28 cellular contexts compared by ENCODE assay signal in the genomic region with DNA sequence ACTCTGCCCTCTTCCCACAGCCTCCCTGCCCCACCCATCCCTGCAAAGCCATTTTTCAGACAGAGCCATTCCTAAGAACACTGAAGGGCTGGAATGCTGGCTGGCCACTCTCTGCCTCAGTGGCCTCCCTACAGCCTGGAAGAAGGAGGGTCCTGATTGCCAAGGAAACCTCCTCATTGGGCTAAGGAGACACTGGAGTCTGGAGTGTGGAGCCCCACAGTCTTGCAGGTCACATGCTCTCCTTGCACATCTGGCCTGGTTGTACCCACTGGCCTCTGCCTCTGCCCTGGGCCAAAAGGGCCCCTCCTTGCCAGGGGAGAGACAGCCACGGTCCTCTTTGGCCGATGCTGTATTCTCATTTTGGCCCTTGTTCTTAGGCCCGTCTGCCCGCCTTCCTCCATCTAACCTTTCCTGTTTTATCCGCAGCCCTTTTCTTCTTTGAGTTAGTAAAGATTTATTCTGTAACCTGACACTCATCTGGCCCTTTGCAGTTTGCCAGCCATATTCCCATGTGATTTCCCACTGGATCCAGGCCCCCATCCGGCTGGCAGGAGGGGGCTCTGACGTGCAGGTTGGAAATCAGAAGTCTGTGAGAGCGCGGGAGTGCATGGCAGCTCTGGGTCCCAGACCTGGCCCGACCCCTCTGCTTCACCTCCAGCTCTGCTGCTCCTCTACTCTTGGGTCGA. TPM values are rescaled to one million over a fixed set of nuclear protein-coding genes. Genes with fewer than 3 reads are reported as not detected.
DNase-seq lines count a peak whose midpoint lies in the region; ATAC-seq and TF ChIP-seq lines count a peak whose summit lies in the region.
"Had no signal": no experiment of that assay in that cellular context is flagged by ENCODE, and none has a peak within 500 bp of the region (broad histone marks: within the 10 kb centered on the region; RNA-seq: fewer than 3 reads in every experiment).

No MANE protein-coding gene starts in this region.

- H3K4me3 ChIP-seq in cardiac muscle cell (no peak overlapping the region), right cardiac atrium (ENCODE audit: low read length) (no peak overlapping the region)
- H3K4me3 ChIP-seq: Peyer's patch, SJSA1, testis had no signal

- no peaks in the 10 kb centered on the region for H3K4me1 ChIP-seq in cardiac muscle cell (ENCODE audit: low read depth)
- no peaks in the 10 kb centered on the region for H3K4me1 ChIP-seq in right cardiac atrium (ENCODE audit: control insufficient read depth, insufficient read depth, low read length)
- H3K4me1 ChIP-seq: parathyroid adenoma, Peyer's patch, SJSA1, testis had no signal

- H3K4me3 Mint-ChIP-seq in mesothelial cell of epicardium (no peak overlapping the region), natural killer cell (no peak overlapping the region)
- H3K4me3 Mint-ChIP-seq in activated T-helper 2 cell treated with anti-CD3 and anti-CD28 coated beads, Interferon-gamma antibody, Interleukin-2, Interleukin-4, amounts not matched to agents 10 μg/mL and 5 μg/mL and 100 μg/mL, durations not matched to agents 14 hours and 24 hours and 36 hours (ENCODE audit: low read depth): no peak overlapping the region
- H3K4me3 Mint-ChIP-seq: CD4-positive, alpha-beta T cell; stimulated activated memory B cell treated with anti-CD40 and anti-IgM and Interleukin-4, amounts not matched to agents 10 μg/mL and 1 μg/mL and 100 μg/mL, for 72 hours had no signal

- intact Hi-C loops in right cardiac atrium (cut with DNase I): no loop called here
- intact Hi-C loops in natural killer cell (cut with micrococcal nuclease): no loop called here
- intact Hi-C loops in activated T-helper 2 cell treated with anti-CD3 and anti-CD28 coated beads, Interferon-gamma antibody, Interleukin-2, Interleukin-4, amounts not matched to agents 10 μg/mL and 5 μg/mL and 100 μg/mL, durations not matched to agents 14 hours and 24 hours and 36 hours (cut with micrococcal nuclease): no loop called here

- H3K9me3 Mint-ChIP-seq in mesothelial cell of epicardium: peaks cover 4% of the 10 kb centered on the region
- H3K9me3 Mint-ChIP-seq in natural killer cell: no peaks in the 10 kb centered on the region
- no peaks in the 10 kb centered on the region for H3K9me3 Mint-ChIP-seq in activated T-helper 2 cell treated with anti-CD3 and anti-CD28 coated beads, Interferon-gamma antibody, Interleukin-2, Interleukin-4, amounts not matched to agents 10 μg/mL and 5 μg/mL and 100 μg/mL, durations not matched to agents 14 hours and 24 hours and 36 hours
- H3K9me3 Mint-ChIP-seq: CD4-positive, alpha-beta T cell; stimulated activated memory B cell treated with anti-CD40 and anti-IgM and Interleukin-4, amounts not matched to agents 10 μg/mL and 1 μg/mL and 100 μg/mL, for 72 hours had no signal

- no peaks in the 10 kb centered on the region for H3K36me3 ChIP-seq in cardiac muscle cell
- H3K36me3 ChIP-seq: SJSA1 had no signal

- H3K27me3 Mint-ChIP-seq in mesothelial cell of epicardium (ENCODE audit: low read depth) (no peaks in the 10 kb centered on the region), natural killer cell (ENCODE audit: low read depth in 2 of 2) (peaks cover 0 to under 1% of the 10 kb centered on the region in 2 donors)
- no peaks in the 10 kb centered on the region for H3K27me3 Mint-ChIP-seq in activated T-helper 2 cell treated with anti-CD3 and anti-CD28 coated beads, Interferon-gamma antibody, Interleukin-2, Interleukin-4, amounts not matched to agents 10 μg/mL and 5 μg/mL and 100 μg/mL, durations not matched to agents 14 hours and 24 hours and 36 hours (ENCODE audit: low read depth)
- H3K27me3 Mint-ChIP-seq: CD4-positive, alpha-beta T cell; stimulated activated memory B cell treated with anti-CD40 and anti-IgM and Interleukin-4, amounts not matched to agents 10 μg/mL and 1 μg/mL and 100 μg/mL, for 72 hours had no signal

- no peaks in the 10 kb centered on the region for H3K9me3 ChIP-seq in cardiac muscle cell (ENCODE audit: low read depth)
- no peaks in the 10 kb centered on the region for H3K9me3 ChIP-seq in right cardiac atrium (ENCODE audit: control insufficient read depth, low read length)
- H3K9me3 ChIP-seq: Peyer's patch, SJSA1, testis had no signal

- no peak for ATAC-seq in right cardiac atrium
- no peak for ATAC-seq in natural killer cell
- ATAC-seq: stimulated activated memory B cell treated with anti-CD40 and anti-IgM and Interleukin-4, amounts not matched to agents 10 μg/mL and 1 μg/mL and 100 μg/mL, for 72 hours had no signal

- TF ChIP-seq CTCF in cardiac muscle cell (IDR thresholded peaks at IDR 0.05; ENCODE audit: low read depth, low read length): no peak
- TF ChIP-seq CTCF in mesothelial cell of epicardium (IDR thresholded peaks at IDR 0.05; ENCODE audit: unreplicated experiment): no peak
- TF ChIP-seq CTCF in natural killer cell (IDR thresholded peaks at IDR 0.05): no peak

- WGBS in right cardiac atrium: 78% methylated on average over 11 of the region's 11 CpGs

- DNase-seq in cardiac muscle cell (ENCODE audit: low read depth in 1 of 2, low spot score in 1 of 2) (no peak), right cardiac atrium (no peak), NCI-H2171 treated with DMSO at 0.1 percent for 48 hours (lab: John Stamatoyannopoulos, UW) (peak; percentile 83), mesothelial cell of epicardium (ENCODE audit: low spot score in 2 of 2, unreplicated experiment in 2 of 2) (no peak), natural killer cell (no peak), SKM-1 (lab: John Stamatoyannopoulos, UW; ENCODE audit: unreplicated experiment) (no peak), midbrain (lab: John Stamatoyannopoulos, UW) (no peak)
- no peak for DNase-seq in activated T-helper 2 cell treated with anti-CD3 and anti-CD28 coated beads, Interferon-gamma antibody, Interleukin-2, Interleukin-4, amounts not matched to agents 10 μg/mL and 5 μg/mL and 100 μg/mL, durations not matched to agents 14 hours and 24 hours and 36 hours (ENCODE audit: low spot score)
- DNase-seq: activated CD4-positive, alpha-beta T cell treated with anti-CD3 and anti-CD28 coated beads, Interleukin-2, amount 50 U/mL, for 48 hours; activated naive CD4-positive, alpha-beta T cell; amygdala; CD4-positive, alpha-beta T cell; DND-41; hippocampal formation; KBM-7; NCI-H2081; NK-92 treated with Interleukin-12 subunit alpha and Interleukin-12 subunit beta, amount 100 ng/mL, for 24 hours; Peyer's patch; T-helper 2 cell; testis had no signal

- peak overlapping the region; percentile 15 for H3K27ac Mint-ChIP-seq in mesothelial cell of epicardium
- H3K27ac Mint-ChIP-seq in natural killer cell: no peak overlapping the region
- H3K27ac Mint-ChIP-seq in activated T-helper 2 cell treated with anti-CD3 and anti-CD28 coated beads, Interferon-gamma antibody, Interleukin-2, Interleukin-4, amounts not matched to agents 10 μg/mL and 5 μg/mL and 100 μg/mL, durations not matched to agents 14 hours and 24 hours and 36 hours: no peak overlapping the region
- H3K27ac Mint-ChIP-seq: CD4-positive, alpha-beta T cell; stimulated activated memory B cell treated with anti-CD40 and anti-IgM and Interleukin-4, amounts not matched to agents 10 μg/mL and 1 μg/mL and 100 μg/mL, for 72 hours had no signal

- H3K4me1 Mint-ChIP-seq in mesothelial cell of epicardium (peaks cover 21% of the 10 kb centered on the region), natural killer cell (peaks cover 0 to under 1% of the 10 kb centered on the region in 2 donors)
- H3K4me1 Mint-ChIP-seq in activated T-helper 2 cell treated with anti-CD3 and anti-CD28 coated beads, Interferon-gamma antibody, Interleukin-2, Interleukin-4, amounts not matched to agents 10 μg/mL and 5 μg/mL and 100 μg/mL, durations not matched to agents 14 hours and 24 hours and 36 hours (ENCODE audit: low read depth): no peaks in the 10 kb centered on the region
- H3K4me1 Mint-ChIP-seq: stimulated activated memory B cell treated with anti-CD40 and anti-IgM and Interleukin-4, amounts not matched to agents 10 μg/mL and 1 μg/mL and 100 μg/mL, for 72 hours had no signal

- no peaks in the 10 kb centered on the region for H3K27me3 ChIP-seq in cardiac muscle cell
- H3K27me3 ChIP-seq in right cardiac atrium (ENCODE audit: control insufficient read depth, insufficient read depth): no peaks in the 10 kb centered on the region
- H3K27me3 ChIP-seq: Peyer's patch, SJSA1, testis had no signal

- H3K36me3 Mint-ChIP-seq in mesothelial cell of epicardium (peaks cover 24% of the 10 kb centered on the region), natural killer cell (no peaks in the 10 kb centered on the region)
- H3K36me3 Mint-ChIP-seq in activated T-helper 2 cell treated with anti-CD3 and anti-CD28 coated beads, Interferon-gamma antibody, Interleukin-2, Interleukin-4, amounts not matched to agents 10 μg/mL and 5 μg/mL and 100 μg/mL, durations not matched to agents 14 hours and 24 hours and 36 hours (ENCODE audit: low read depth): no peaks in the 10 kb centered on the region

- H3K27ac ChIP-seq in cardiac muscle cell: peak overlapping the region; percentile 43
- H3K27ac ChIP-seq in right cardiac atrium (ENCODE audit: low read length): no peak overlapping the region
- H3K27ac ChIP-seq: parathyroid adenoma, Peyer's patch, SJSA1, testis had no signal

RNA-seq across cellular contexts. Expression of gene CATIP, which starts 11.0 kb away (rescaled TPM):
- total RNA-seq in cardiac muscle cell: 2.0 and 5.5 TPM in 2 replicates
- polyA plus RNA-seq in cardiac muscle cell: 1.2 and 5.0 TPM in 2 replicates
- not detected for total RNA-seq in right cardiac atrium
- polyA plus RNA-seq in right cardiac atrium: 0.16 TPM
- 0.16 TPM in 1 of 3 replicates, not detected in the others for total RNA-seq in mesothelial cell of epicardium
- under 1 TPM in 1 of 3 donors, not detected in 2; 0.26 TPM for total RNA-seq in natural killer cell
- not detected in 2 replicates for total RNA-seq in activated T-helper 2 cell treated with anti-CD3 and anti-CD28 coated beads, Interferon-gamma antibody, Interleukin-2, Interleukin-4, amounts not matched to agents 10 μg/mL and 5 μg/mL and 100 μg/mL, durations not matched to agents 14 hours and 24 hours and 36 hours
- total RNA-seq: cardiac septum; CD4-positive, alpha-beta T cell; frontal cortex; lung microvascular endothelial cell; myocyte; Peyer's patch; SJSA1 had no signal
- polyA plus RNA-seq: esophagus had no signal

RNA-seq across cellular contexts. Expression of gene SLC11A1, which starts 36.4 kb away (rescaled TPM):
- 0.25 and 0.63 TPM in 2 replicates for total RNA-seq in cardiac muscle cell
- polyA plus RNA-seq in cardiac muscle cell: 0.81 and 1.1 TPM in 2 replicates
- 10 to 100 TPM in 2 of 4 donors, 1 to 10 TPM in 2; 6.4 to 19.5 (median 12.5) TPM for total RNA-seq in right cardiac atrium
- 13.8 TPM for polyA plus RNA-seq in right cardiac atrium
- 0.53 to 0.79 TPM (median 0.76 TPM) in 3 replicates for total RNA-seq in mesothelial cell of epicardium
- 10 to 100 TPM; 17.9 to 53.5 (median 35.5) TPM for total RNA-seq in natural killer cell
- total RNA-seq in activated T-helper 2 cell treated with anti-CD3 and anti-CD28 coated beads, Interferon-gamma antibody, Interleukin-2, Interleukin-4, amounts not matched to agents 10 μg/mL and 5 μg/mL and 100 μg/mL, durations not matched to agents 14 hours and 24 hours and 36 hours: 0.18 and 0.21 TPM in 2 replicates

RNA-seq across cellular contexts. Expression of gene TMBIM1, which starts 53.3 kb away (rescaled TPM):
- total RNA-seq in cardiac muscle cell (15.5 and 25.9 TPM in 2 replicates), right cardiac atrium (100 to 1,000 TPM in 3 of 4 donors, 10 to 100 TPM in 1; 95.2 to 158 (median 118) TPM), mesothelial cell of epicardium (74.9 to 82.6 TPM (median 80.7 TPM) in 3 replicates), natural killer cell (100 to 1,000 TPM in 1 of 3 donors, 10 to 100 TPM in 2; 84.9 to 107 (median 95.1) TPM)
- polyA plus RNA-seq in cardiac muscle cell (18.8 and 41.2 TPM in 2 replicates), right cardiac atrium (64.3 TPM)
- total RNA-seq in activated T-helper 2 cell treated with anti-CD3 and anti-CD28 coated beads, Interferon-gamma antibody, Interleukin-2, Interleukin-4, amounts not matched to agents 10 μg/mL and 5 μg/mL and 100 μg/mL, durations not matched to agents 14 hours and 24 hours and 36 hours: 69.6 and 73.7 TPM in 2 replicates

RNA-seq across cellular contexts. Expression of gene CTDSP1, which starts 54.0 kb away (rescaled TPM):
- total RNA-seq in cardiac muscle cell: 147 and 179 TPM in 2 replicates
- polyA plus RNA-seq in cardiac muscle cell: 22.6 and 35.5 TPM in 2 replicates
- total RNA-seq in right cardiac atrium: 100 to 1,000 TPM in 3 of 4 donors, 10 to 100 TPM in 1; 99.9 to 118 (median 116) TPM
- 85.9 TPM for polyA plus RNA-seq in right cardiac atrium
- total RNA-seq in mesothelial cell of epicardium: 134 to 142 TPM (median 136 TPM) in 3 replicates
- 100 to 1,000 TPM; 223 to 273 (median 228) TPM for total RNA-seq in natural killer cell
- 114 and 115 TPM in 2 replicates for total RNA-seq in activated T-helper 2 cell treated with anti-CD3 and anti-CD28 coated beads, Interferon-gamma antibody, Interleukin-2, Interleukin-4, amounts not matched to agents 10 μg/mL and 5 μg/mL and 100 μg/mL, durations not matched to agents 14 hours and 24 hours and 36 hours
